ENCODE assay signal across 1 cellular context in the genomic region with DNA sequence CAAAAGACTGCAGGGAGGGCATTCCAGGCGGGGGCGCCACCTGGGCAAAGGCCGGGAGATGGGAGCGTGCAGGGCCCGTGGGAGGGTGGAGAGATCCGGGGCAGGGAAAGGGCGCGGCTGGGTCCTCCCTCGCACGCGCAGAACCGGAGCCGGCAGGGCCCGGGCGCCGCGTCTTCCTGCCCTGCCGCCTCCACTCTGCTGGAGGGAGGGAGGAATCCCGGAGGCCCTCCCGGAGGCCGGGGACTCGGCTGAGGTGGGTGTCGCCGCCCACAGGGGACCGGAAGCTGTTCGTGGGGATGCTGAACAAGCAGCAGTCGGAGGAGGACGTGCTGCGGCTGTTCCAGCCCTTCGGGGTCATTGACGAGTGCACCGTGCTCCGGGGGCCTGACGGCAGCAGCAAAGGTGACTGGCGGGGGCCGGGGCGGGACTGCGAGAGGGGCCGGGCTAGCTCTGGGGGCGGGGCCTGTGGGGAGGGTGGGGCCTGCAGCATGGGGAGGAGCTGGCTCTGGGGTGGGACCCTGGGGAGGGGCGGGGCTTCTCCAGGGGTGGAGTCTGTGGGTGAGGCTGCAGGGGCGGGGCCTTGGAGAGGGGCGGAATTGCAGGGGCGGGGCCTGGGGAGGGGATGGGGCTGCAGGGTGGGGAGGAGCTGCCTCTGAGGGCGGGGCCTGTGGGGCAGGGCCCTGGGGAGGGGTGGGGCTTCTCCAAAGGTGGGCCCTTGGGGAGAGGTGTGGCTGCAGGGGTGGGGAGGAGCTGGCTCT.
TF ChIP-seq lines count a peak whose summit lies in the region.

No MANE protein-coding gene starts in this region.

TF ChIP-seq in HepG2, 621 proteins besides CTCF, POLR2A, EP300 and RAD21 (continued from another document and continues in another):
- TF ChIP-seq, protein P1, sequence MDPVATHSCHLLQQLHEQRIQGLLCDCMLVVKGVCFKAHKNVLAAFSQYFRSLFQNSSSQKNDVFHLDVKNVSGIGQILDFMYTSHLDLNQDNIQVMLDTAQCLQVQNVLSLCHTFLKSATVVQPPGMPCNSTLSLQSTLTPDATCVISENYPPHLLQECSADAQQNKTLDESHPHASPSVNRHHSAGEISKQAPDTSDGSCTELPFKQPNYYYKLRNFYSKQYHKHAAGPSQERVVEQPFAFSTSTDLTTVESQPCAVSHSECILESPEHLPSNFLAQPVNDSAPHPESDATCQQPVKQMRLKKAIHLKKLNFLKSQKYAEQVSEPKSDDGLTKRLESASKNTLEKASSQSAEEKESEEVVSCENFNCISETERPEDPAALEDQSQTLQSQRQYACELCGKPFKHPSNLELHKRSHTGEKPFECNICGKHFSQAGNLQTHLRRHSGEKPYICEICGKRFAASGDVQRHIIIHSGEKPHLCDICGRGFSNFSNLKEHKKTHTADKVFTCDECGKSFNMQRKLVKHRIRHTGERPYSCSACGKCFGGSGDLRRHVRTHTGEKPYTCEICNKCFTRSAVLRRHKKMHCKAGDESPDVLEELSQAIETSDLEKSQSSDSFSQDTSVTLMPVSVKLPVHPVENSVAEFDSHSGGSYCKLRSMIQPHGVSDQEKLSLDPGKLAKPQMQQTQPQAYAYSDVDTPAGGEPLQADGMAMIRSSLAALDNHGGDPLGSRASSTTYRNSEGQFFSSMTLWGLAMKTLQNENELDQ (CRISPR knock-in tag; IDR thresholded peaks at IDR 0.05; ENCODE audit: borderline replicate concordance): no peak
- TF ChIP-seq ZMYM3 (CRISPR knock-in tag; IDR thresholded peaks at IDR 0.05) (peak; percentile 81), TEAD2 (CRISPR knock-in tag; IDR thresholded peaks at IDR 0.05) (no peak), HOXA5 (CRISPR knock-in tag; IDR thresholded peaks at IDR 0.05) (peak; percentile 66; the same call in 1 of the 2 replicates), ZNF460 (CRISPR knock-in tag; IDR thresholded peaks at IDR 0.05; ENCODE audit: borderline replicate concordance) (no peak), ASH2L (IDR thresholded peaks at IDR 0.05; ENCODE audit: insufficient read length, low read depth, low read length) (peak; percentile 28), ZSCAN12 (CRISPR knock-in tag; IDR thresholded peaks at IDR 0.05) (no peak), POLR2AphosphoS5 (IDR thresholded peaks at IDR 0.05; ENCODE audit: low read depth, low read length) (peak; percentile 35; the same call in 1 of the 2 replicates), ZNF678 (CRISPR knock-in tag; IDR thresholded peaks at IDR 0.05) (no peak), NFIC (IDR thresholded peaks at IDR 0.05; ENCODE audit: low read length) (no peak), PITX1 (CRISPR knock-in tag; IDR thresholded peaks at IDR 0.05) (peak; percentile 70), ZFY (CRISPR knock-in tag; IDR thresholded peaks at IDR 0.05) (peak; percentile 42), NONO (IDR thresholded peaks at IDR 0.05) (no peak), NONO (CRISPR knock-in tag; conservative IDR thresholded peaks at IDR 0.05) (peak; percentile 55; the same call in 1 of the 2 replicates), ZNF256 (CRISPR knock-in tag; conservative IDR thresholded peaks at IDR 0.05) (0 out of 2 replicates have a peak, but pooled peaks have one; percentile 42), MYC (CRISPR knock-in tag; IDR thresholded peaks at IDR 0.05; ENCODE audit: borderline replicate concordance) (peak; percentile 55; the same call in 1 of the 2 replicates), GATA4 (IDR thresholded peaks at IDR 0.05; ENCODE audit: borderline replicate concordance, low read depth) (no peak), ZNF225 (CRISPR knock-in tag; IDR thresholded peaks at IDR 0.05) (no peak), ZFP36 (IDR thresholded peaks at IDR 0.05; ENCODE audit: borderline replicate concordance, low read depth, low read length, partially characterized antibody) (peak; percentile 87), SP1 (IDR thresholded peaks at IDR 0.05) (no peak), SP1 (CRISPR knock-in tag; IDR thresholded peaks at IDR 0.05) (peak; percentile 3; the same call in 1 of the 2 replicates), TRIM24 (CRISPR knock-in tag; IDR thresholded peaks at IDR 0.05) (no peak), SOX5 (CRISPR knock-in tag; IDR thresholded peaks at IDR 0.05; ENCODE audit: borderline replicate concordance) (no peak), ZNF619 (CRISPR knock-in tag; IDR thresholded peaks at IDR 0.05) (no peak), ZBTB3 (CRISPR knock-in tag; IDR thresholded peaks at IDR 0.05; ENCODE audit: borderline replicate concordance, low read depth) (0 out of 2 replicates have a peak, but pooled peaks have one; percentile 34), ZNF629 (CRISPR knock-in tag; conservative IDR thresholded peaks at IDR 0.05) (0 out of 2 replicates have a peak, but pooled peaks have one; percentile 21), REL (CRISPR knock-in tag; conservative IDR thresholded peaks at IDR 0.05) (no peak), BRF2 (CRISPR knock-in tag; IDR thresholded peaks at IDR 0.05) (no peak), LCORL (IDR thresholded peaks at IDR 0.05) (no peak), LCORL (CRISPR knock-in tag; IDR thresholded peaks at IDR 0.05) (peak; percentile 48), TARDBP (CRISPR knock-in tag; IDR thresholded peaks at IDR 0.05) (peak; percentile 8; the same call in 1 of the 2 replicates), SSRP1 (CRISPR knock-in tag; IDR thresholded peaks at IDR 0.05) (no peak), NFIB (CRISPR knock-in tag; IDR thresholded peaks at IDR 0.05; ENCODE audit: borderline replicate concordance) (no peak), ZNF607 (CRISPR knock-in tag; IDR thresholded peaks at IDR 0.05; ENCODE audit: borderline replicate concordance) (no peak), RXRB (CRISPR knock-in tag; IDR thresholded peaks at IDR 0.05; ENCODE audit: borderline replicate concordance) (no peak), ZNF503 (CRISPR knock-in tag; IDR thresholded peaks at IDR 0.05) (peak; percentile 39; the same call in 1 of the 2 replicates), ZNF431 (CRISPR knock-in tag; IDR thresholded peaks at IDR 0.05; ENCODE audit: borderline replicate concordance, low read depth) (no peak; the same call in 1 of the 2 replicates), FOXA1 (IDR thresholded peaks at IDR 0.05) (no peak), FOXA1 (CRISPR knock-in tag; IDR thresholded peaks at IDR 0.05) (no peak), FOXC1 (CRISPR knock-in tag; IDR thresholded peaks at IDR 0.05; ENCODE audit: borderline replicate concordance) (0 out of 2 replicates have a peak, but pooled peaks have one; percentile 75), SMAD3 (CRISPR knock-in tag; IDR thresholded peaks at IDR 0.05) (no peak), MAFG (CRISPR knock-in tag; IDR thresholded peaks at IDR 0.05) (no peak)
- TF ChIP-seq, protein P2, sequence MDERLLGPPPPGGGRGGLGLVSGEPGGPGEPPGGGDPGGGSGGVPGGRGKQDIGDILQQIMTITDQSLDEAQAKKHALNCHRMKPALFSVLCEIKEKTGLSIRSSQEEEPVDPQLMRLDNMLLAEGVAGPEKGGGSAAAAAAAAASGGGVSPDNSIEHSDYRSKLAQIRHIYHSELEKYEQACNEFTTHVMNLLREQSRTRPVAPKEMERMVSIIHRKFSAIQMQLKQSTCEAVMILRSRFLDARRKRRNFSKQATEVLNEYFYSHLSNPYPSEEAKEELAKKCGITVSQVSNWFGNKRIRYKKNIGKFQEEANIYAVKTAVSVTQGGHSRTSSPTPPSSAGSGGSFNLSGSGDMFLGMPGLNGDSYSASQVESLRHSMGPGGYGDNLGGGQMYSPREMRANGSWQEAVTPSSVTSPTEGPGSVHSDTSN (CRISPR knock-in tag; IDR thresholded peaks at IDR 0.05): no peak
- TF ChIP-seq, protein P3, sequence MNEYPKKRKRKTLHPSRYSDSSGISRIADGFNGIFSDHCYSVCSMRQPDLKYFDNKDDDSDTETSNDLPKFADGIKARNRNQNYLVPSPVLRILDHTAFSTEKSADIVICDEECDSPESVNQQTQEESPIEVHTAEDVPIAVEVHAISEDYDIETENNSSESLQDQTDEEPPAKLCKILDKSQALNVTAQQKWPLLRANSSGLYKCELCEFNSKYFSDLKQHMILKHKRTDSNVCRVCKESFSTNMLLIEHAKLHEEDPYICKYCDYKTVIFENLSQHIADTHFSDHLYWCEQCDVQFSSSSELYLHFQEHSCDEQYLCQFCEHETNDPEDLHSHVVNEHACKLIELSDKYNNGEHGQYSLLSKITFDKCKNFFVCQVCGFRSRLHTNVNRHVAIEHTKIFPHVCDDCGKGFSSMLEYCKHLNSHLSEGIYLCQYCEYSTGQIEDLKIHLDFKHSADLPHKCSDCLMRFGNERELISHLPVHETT (CRISPR knock-in tag; conservative IDR thresholded peaks at IDR 0.05): no peak
- TF ChIP-seq, protein P4, sequence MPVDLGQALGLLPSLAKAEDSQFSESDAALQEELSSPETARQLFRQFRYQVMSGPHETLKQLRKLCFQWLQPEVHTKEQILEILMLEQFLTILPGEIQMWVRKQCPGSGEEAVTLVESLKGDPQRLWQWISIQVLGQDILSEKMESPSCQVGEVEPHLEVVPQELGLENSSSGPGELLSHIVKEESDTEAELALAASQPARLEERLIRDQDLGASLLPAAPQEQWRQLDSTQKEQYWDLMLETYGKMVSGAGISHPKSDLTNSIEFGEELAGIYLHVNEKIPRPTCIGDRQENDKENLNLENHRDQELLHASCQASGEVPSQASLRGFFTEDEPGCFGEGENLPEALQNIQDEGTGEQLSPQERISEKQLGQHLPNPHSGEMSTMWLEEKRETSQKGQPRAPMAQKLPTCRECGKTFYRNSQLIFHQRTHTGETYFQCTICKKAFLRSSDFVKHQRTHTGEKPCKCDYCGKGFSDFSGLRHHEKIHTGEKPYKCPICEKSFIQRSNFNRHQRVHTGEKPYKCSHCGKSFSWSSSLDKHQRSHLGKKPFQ (CRISPR knock-in tag; IDR thresholded peaks at IDR 0.05; ENCODE audit: insufficient replicate concordance): no peak
- TF ChIP-seq, protein P5, sequence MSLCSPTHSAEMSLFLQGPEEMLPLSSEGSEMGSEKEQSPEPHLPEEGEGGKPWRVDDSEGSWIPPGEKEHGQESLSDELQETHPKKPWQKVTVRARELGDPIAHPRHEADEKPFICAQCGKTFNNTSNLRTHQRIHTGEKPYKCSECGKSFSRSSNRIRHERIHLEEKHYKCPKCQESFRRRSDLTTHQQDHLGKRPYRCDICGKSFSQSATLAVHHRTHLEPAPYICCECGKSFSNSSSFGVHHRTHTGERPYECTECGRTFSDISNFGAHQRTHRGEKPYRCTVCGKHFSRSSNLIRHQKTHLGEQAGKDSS (CRISPR knock-in tag; IDR thresholded peaks at IDR 0.05; ENCODE audit: borderline replicate concordance, low read depth): 0 out of 2 replicates have a peak, but pooled peaks have one; percentile 24
- TF ChIP-seq, protein P6, sequence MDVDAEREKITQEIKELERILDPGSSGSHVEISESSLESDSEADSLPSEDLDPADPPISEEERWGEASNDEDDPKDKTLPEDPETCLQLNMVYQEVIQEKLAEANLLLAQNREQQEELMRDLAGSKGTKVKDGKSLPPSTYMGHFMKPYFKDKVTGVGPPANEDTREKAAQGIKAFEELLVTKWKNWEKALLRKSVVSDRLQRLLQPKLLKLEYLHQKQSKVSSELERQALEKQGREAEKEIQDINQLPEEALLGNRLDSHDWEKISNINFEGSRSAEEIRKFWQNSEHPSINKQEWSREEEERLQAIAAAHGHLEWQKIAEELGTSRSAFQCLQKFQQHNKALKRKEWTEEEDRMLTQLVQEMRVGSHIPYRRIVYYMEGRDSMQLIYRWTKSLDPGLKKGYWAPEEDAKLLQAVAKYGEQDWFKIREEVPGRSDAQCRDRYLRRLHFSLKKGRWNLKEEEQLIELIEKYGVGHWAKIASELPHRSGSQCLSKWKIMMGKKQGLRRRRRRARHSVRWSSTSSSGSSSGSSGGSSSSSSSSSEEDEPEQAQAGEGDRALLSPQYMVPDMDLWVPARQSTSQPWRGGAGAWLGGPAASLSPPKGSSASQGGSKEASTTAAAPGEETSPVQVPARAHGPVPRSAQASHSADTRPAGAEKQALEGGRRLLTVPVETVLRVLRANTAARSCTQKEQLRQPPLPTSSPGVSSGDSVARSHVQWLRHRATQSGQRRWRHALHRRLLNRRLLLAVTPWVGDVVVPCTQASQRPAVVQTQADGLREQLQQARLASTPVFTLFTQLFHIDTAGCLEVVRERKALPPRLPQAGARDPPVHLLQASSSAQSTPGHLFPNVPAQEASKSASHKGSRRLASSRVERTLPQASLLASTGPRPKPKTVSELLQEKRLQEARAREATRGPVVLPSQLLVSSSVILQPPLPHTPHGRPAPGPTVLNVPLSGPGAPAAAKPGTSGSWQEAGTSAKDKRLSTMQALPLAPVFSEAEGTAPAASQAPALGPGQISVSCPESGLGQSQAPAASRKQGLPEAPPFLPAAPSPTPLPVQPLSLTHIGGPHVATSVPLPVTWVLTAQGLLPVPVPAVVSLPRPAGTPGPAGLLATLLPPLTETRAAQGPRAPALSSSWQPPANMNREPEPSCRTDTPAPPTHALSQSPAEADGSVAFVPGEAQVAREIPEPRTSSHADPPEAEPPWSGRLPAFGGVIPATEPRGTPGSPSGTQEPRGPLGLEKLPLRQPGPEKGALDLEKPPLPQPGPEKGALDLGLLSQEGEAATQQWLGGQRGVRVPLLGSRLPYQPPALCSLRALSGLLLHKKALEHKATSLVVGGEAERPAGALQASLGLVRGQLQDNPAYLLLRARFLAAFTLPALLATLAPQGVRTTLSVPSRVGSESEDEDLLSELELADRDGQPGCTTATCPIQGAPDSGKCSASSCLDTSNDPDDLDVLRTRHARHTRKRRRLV (CRISPR knock-in tag; IDR thresholded peaks at IDR 0.05): no peak
